ENCODE assay signal across 24 cellular contexts in the genomic region with DNA sequence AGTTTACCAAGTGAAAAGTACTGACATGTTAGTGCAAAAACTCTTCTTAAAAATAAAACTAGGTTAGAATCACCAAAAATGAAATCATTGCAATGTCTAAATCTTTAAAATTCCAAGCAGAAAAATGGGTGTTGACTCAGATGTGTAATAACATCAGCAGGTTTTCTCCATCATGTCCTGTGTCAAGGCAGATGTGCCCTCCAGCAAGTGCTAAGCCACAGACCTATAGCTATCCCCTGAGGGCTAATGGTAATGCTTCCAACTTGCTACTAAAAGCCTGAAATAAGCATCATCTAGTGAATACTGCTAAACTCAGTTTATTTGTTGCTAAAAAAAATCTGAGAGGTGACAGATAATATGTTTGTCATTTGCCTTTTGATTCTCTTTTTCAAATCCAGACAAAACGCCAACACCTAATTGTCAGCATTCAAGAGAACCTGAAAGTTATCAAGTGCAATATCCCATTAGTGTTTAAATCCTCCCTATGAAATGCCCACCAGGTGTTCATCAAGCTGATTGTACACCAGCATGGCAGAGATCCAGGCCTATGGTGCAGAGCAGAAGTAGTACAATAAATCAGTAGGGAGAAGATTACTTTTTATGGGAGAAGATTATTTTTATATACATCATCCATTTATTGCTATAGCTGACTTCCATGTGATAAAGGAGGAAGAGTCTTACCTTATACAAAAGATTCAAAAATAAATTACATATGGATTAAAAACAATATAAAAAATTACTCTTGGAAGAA. TPM values are rescaled to one million over a fixed set of nuclear protein-coding genes. Genes with fewer than 3 reads are reported as not detected.
DNase-seq lines count a peak whose midpoint lies in the region; ATAC-seq and TF ChIP-seq lines count a peak whose summit lies in the region.
"Had no signal": no experiment of that assay in that cellular context is flagged by ENCODE, and none has a peak within 500 bp of the region (broad histone marks: within the 10 kb centered on the region; RNA-seq: fewer than 3 reads in every experiment).

No MANE protein-coding gene starts in this region.

- no peaks in the 10 kb centered on the region for H4K20me1 ChIP-seq in SK-N-SH (ENCODE audit: insufficient read depth)

- no peak for TF ChIP-seq RAD21 in SK-N-SH (IDR thresholded peaks at IDR 0.05; ENCODE audit: low read length)

- no peak overlapping the region for H3K27ac ChIP-seq in SK-N-SH (ENCODE audit: low read depth in 2 of 2, low read length in 1 of 2)
- H3K27ac ChIP-seq: HL-60 had no signal

- H3K9me3 ChIP-seq in SK-N-SH: no peaks in the 10 kb centered on the region; the same call in 1 of the 2 replicates

- POLR2A ChIA-PET in SK-N-SH (lab: Yijun Ruan, JAX) (no interaction called here), HEK293T (lab: Yijun Ruan, JAX) (no interaction called here)

- no peaks in the 10 kb centered on the region for H3F3A ChIP-seq in SK-N-SH (replicated peaks; ENCODE audit: insufficient read depth)

- no peak overlapping the region for H3K4me3 ChIP-seq in SK-N-SH (ENCODE audit: low read depth in 2 of 2, low read length in 1 of 2)

- peaks cover 0 to 3% of the 10 kb centered on the region in 2 experiments; a peak in 2 of 4 replicates for H3K4me1 ChIP-seq in SK-N-SH (ENCODE audit: control insufficient read depth in 1 of 2, insufficient read depth in 2 of 2, low read depth in 1 of 2, low read length in 1 of 2)

- H3K9ac ChIP-seq in SK-N-SH: no peak overlapping the region

- DNase-seq in SK-N-SH (peak; percentile 3), HEK293T (ENCODE audit: extremely low spot score) (no peak), NCI-H345 treated with DMSO at 0.1 percent for 48 hours (lab: John Stamatoyannopoulos, UW; ENCODE audit: unreplicated experiment) (peak; percentile 4), retina (peak; percentile 14), NK-92 (lab: John Stamatoyannopoulos, UW; ENCODE audit: unreplicated experiment) (no peak)
- DNase-seq in stimulated activated CD4-positive, alpha-beta T cell treated with anti-CD3 and anti-CD28 coated beads, Interleukin-4, amount 100 ng/mL, for 1 hour: no peak
- DNase-seq: C1 segment of cervical spinal cord; CD8-positive, alpha-beta T cell; DMS153; GF-D8; KBM-7; MM.1S; NCI-H1048; NCI-H187; NCI-H2171 treated with DMSO at 0.1 percent for 48 hours; NCI-H446 treated with DMSO at 0.1 percent for 48 hours; NCI-H748 treated with DMSO at 0.1 percent for 48 hours; PC-3; Right ventricle myocardium superior; SW 1271; T-helper 17 cell had no signal

- no peaks in the 10 kb centered on the region for H3K79me2 ChIP-seq in SK-N-SH (ENCODE audit: insufficient read depth)

- H3K36me3 ChIP-seq in SK-N-SH (replicated peaks in 1 of 2; ENCODE audit: control insufficient read depth in 1 of 2, insufficient read depth in 2 of 2, low read length in 1 of 2): no peaks in the 10 kb centered on the region

- CTCF ChIA-PET in SK-N-SH (lab: Yijun Ruan, JAX): interaction anchor here (0.7 to 1.6 kb wide), 4 partner anchors 53 to 469 kb away, joined by 3 to 7 read pairs (median 4); no protein-coding TSS in a partner anchor
- CTCF ChIA-PET in HEK293T (lab: Yijun Ruan, JAX): interaction anchor here (1.1 kb wide), 1 partner anchor 56 kb away, joined by 3 read pairs; a partner anchor contains a TSS

- WGBS in SK-N-SH (ENCODE audit: low lambda C conversion rate): 30% methylated on average over 1 of the region's 1 CpG

- TF ChIP-seq EP300 in SK-N-SH (IDR thresholded peaks at IDR 0.05; ENCODE audit: borderline replicate concordance in 1 of 2, low read depth in 1 of 2, low read length in 1 of 2): no peak

- TF ChIP-seq CTCF in SK-N-SH (IDR thresholded peaks at IDR 0.05): no peak

- no peak overlapping the region for H2AFZ ChIP-seq in SK-N-SH (ENCODE audit: low read depth)

- H3K9me2 ChIP-seq in SK-N-SH: no peaks in the 10 kb centered on the region

- H3K4me2 ChIP-seq in SK-N-SH: no peak overlapping the region

- ATAC-seq in SK-N-SH treated with all-trans-retinoic acid at 6 μM for 48 hours (no peak), HG03095 (IDR thresholded peaks at IDR 0.05; ENCODE audit: unreplicated experiment) (no peak)
- ATAC-seq: CD8-positive, alpha-beta T cell; PC-3; T-helper 17 cell had no signal

- H3K27me3 ChIP-seq in SK-N-SH (ENCODE audit: insufficient read depth): no peaks in the 10 kb centered on the region

TF ChIP-seq in SK-N-SH, 30 proteins besides CTCF, POLR2A, EP300 and RAD21 (continues in another document):
- TF ChIP-seq, protein P1, sequence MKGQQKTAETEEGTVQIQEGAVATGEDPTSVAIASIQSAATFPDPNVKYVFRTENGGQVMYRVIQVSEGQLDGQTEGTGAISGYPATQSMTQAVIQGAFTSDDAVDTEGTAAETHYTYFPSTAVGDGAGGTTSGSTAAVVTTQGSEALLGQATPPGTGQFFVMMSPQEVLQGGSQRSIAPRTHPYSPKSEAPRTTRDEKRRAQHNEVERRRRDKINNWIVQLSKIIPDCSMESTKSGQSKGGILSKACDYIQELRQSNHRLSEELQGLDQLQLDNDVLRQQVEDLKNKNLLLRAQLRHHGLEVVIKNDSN (IDR thresholded peaks at IDR 0.05; ENCODE audit: borderline replicate concordance, low read depth): no peak
- TF ChIP-seq MXI1 (IDR thresholded peaks at IDR 0.05; ENCODE audit: low read depth, low read length): no peak
- TF ChIP-seq JUND (IDR thresholded peaks at IDR 0.05): no peak
- no peak for TF ChIP-seq POLR2AphosphoS5 (IDR thresholded peaks at IDR 0.05; ENCODE audit: low read depth, low read length)
- TF ChIP-seq, protein P2, sequence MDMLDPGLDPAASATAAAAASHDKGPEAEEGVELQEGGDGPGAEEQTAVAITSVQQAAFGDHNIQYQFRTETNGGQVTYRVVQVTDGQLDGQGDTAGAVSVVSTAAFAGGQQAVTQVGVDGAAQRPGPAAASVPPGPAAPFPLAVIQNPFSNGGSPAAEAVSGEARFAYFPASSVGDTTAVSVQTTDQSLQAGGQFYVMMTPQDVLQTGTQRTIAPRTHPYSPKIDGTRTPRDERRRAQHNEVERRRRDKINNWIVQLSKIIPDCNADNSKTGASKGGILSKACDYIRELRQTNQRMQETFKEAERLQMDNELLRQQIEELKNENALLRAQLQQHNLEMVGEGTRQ (IDR thresholded peaks at IDR 0.05; ENCODE audit: borderline replicate concordance, low read depth, low read length): no peak
- TF ChIP-seq GABPA (IDR thresholded peaks at IDR 0.05; ENCODE audit: low read depth): no peak

TF ChIP-seq in SK-N-SH treated with all-trans-retinoic acid at 6 μM for 48 hours, 23 proteins besides CTCF, POLR2A, EP300 and RAD21 (continues in another document):
- TF ChIP-seq, protein P3, sequence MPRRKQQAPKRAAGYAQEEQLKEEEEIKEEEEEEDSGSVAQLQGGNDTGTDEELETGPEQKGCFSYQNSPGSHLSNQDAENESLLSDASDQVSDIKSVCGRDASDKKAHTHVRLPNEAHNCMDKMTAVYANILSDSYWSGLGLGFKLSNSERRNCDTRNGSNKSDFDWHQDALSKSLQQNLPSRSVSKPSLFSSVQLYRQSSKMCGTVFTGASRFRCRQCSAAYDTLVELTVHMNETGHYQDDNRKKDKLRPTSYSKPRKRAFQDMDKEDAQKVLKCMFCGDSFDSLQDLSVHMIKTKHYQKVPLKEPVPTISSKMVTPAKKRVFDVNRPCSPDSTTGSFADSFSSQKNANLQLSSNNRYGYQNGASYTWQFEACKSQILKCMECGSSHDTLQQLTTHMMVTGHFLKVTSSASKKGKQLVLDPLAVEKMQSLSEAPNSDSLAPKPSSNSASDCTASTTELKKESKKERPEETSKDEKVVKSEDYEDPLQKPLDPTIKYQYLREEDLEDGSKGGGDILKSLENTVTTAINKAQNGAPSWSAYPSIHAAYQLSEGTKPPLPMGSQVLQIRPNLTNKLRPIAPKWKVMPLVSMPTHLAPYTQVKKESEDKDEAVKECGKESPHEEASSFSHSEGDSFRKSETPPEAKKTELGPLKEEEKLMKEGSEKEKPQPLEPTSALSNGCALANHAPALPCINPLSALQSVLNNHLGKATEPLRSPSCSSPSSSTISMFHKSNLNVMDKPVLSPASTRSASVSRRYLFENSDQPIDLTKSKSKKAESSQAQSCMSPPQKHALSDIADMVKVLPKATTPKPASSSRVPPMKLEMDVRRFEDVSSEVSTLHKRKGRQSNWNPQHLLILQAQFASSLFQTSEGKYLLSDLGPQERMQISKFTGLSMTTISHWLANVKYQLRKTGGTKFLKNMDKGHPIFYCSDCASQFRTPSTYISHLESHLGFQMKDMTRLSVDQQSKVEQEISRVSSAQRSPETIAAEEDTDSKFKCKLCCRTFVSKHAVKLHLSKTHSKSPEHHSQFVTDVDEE (CRISPR knock-in tag; IDR thresholded peaks at IDR 0.05): no peak
- TF ChIP-seq CSDC2 (CRISPR knock-in tag; IDR thresholded peaks at IDR 0.05) (no peak), ZNF8 (CRISPR knock-in tag; IDR thresholded peaks at IDR 0.05) (no peak), ZFP3 (CRISPR knock-in tag; IDR thresholded peaks at IDR 0.05) (no peak)

TF ChIP-seq in HEK293T, 16 proteins besides CTCF, POLR2A, EP300 and RAD21:
- TF ChIP-seq SP1 (IDR thresholded peaks at IDR 0.05) (no peak), LEF1 (IDR thresholded peaks at IDR 0.05; ENCODE audit: borderline replicate concordance) (no peak), FOXA1 (IDR thresholded peaks at IDR 0.05) (no peak), ELF4 (IDR thresholded peaks at IDR 0.05) (no peak)
- TF ChIP-seq, protein P4, sequence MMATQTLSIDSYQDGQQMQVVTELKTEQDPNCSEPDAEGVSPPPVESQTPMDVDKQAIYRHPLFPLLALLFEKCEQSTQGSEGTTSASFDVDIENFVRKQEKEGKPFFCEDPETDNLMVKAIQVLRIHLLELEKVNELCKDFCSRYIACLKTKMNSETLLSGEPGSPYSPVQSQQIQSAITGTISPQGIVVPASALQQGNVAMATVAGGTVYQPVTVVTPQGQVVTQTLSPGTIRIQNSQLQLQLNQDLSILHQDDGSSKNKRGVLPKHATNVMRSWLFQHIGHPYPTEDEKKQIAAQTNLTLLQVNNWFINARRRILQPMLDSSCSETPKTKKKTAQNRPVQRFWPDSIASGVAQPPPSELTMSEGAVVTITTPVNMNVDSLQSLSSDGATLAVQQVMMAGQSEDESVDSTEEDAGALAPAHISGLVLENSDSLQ (IDR thresholded peaks at IDR 0.05): peak; percentile 38; the same call in 1 of the 2 replicates

RNA-seq across cellular contexts. Expression of a gene that starts 55.1 kb away (rescaled TPM):
- 0.10 and 0.60 TPM in 2 replicates for polyA plus RNA-seq in SK-N-SH (2012; rRNA removed)
- polyA plus RNA-seq in SK-N-SH (2012; cell fraction: cytosol; rRNA removed): 0.30 and 0.59 TPM in 2 replicates
- 0.21 and 0.25 TPM in 2 replicates for polyA plus RNA-seq in SK-N-SH (2012; cell fraction: nucleus; rRNA removed)

Comparison
In these comparisons a context has a peak if more than half of its experiments do, and no peak if none do; other contexts are left out.
1. DNase-seq: peak in SK-N-SH (single experiment), NCI-H345 treated with DMSO at 0.1 percent for 48 hours (single experiment) and retina (single experiment); none in HEK293T (single experiment), NK-92 (single experiment) and stimulated activated CD4-positive, alpha-beta T cell treated with anti-CD3 and anti-CD28 coated beads, Interleukin-4, amount 100 ng/mL, for 1 hour (single experiment).